ENCODE assay signal across 8 cellular contexts in the genomic region with DNA sequence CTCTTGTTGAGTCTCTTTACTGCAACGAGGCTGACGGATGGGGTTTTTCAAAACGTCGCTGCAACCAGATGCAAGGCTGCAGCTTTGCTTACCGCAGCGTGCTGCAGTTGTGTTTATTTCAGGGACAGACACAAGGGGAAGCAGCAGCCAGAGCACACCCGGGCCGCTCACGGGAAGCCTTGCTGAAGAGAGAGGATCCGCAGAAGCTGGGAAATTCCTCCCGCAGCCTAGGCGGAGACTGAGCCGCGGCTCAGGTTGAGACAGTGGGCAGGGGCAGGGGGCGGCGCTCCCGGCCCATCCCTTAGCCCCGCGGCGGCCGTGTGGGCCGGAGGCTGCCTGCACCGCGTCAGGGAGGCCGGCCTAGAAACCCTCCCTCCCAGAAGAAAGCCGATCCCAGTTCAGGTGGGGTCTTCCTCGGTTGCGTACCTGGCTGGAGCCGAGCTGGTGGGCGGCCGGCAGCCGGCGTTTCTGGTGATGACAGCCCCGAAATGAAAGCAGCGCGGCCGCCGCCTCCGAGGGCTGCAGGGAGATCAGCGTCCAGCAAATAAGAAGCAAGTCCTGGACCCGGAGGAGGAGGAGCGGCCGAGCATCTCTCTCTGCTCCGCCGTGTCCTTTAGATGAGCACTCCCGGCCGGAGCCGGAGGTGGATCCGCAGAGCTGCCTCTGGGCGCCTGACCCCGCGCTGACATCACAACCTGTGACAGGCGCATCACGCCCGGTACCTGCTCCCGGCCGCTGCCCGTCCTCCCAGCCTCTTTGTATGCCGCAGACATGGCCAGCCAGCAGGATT. TPM values are rescaled to one million over a fixed set of nuclear protein-coding genes. Genes with fewer than 3 reads are reported as not detected.
A peak's percentile ranks its signal among the peaks of the same experiment; 100 is the strongest.
DNase-seq lines count a peak whose midpoint lies in the region; ATAC-seq, FAIRE-seq and TF ChIP-seq lines count a peak whose summit lies in the region.

A gene (plus strand): TSS at position 750 of the 790 bp plus-strand sequence. CDS start 22 bp downstream, at position 772.

- H3K27me3 ChIP-seq in heart right ventricle: no peaks in the 10 kb centered on the region

- H3K9me3 ChIP-seq in heart right ventricle: no peaks in the 10 kb centered on the region

- FAIRE-seq in urothelium cell line (lab: Jason Lieb, UNC): no peak

- ATAC-seq in GM21723 (IDR thresholded peaks at IDR 0.05; ENCODE audit: unreplicated experiment) (peak; percentile 78), heart right ventricle (peak; percentile 81 to 89 (median 88))

- H3K4me3 ChIP-seq in heart right ventricle: peak within 1 kb of the TSS; percentile 47 to 76 (median 70)

- DNase-seq in EH (ENCODE audit: low read depth) (peak; percentile 83), KBM-7 (peak; percentile 84), SKM-1 treated with dmso at 0.1 percent for 144 hours (lab: John Stamatoyannopoulos, UW; ENCODE audit: unreplicated experiment) (peak; percentile 37), amniotic epithelial cell (ENCODE audit: low read depth) (peak; percentile 61), heart right ventricle (peak; percentile 70), posterior cingulate gyrus (peak; percentile 46 to 96 (median 72)), urothelium cell line (ENCODE audit: low spot score) (peak; percentile 64)

- in situ Hi-C loops in KBM-7 (cut with MboI; ENCODE audit: low pct_unique_long_range_greater_than_20kb, low sequenced_read_pairs): no loop called here

- no peaks in the 10 kb centered on the region for H3K36me3 ChIP-seq in heart right ventricle

- H3K27ac ChIP-seq in heart right ventricle: peak within 1 kb of the TSS in 9 of 10 donors; percentile 61 to 83 (median 76)

- peaks cover 0 to 34% (median 9%) of the 10 kb centered on the region in 9 donors for H3K4me1 ChIP-seq in heart right ventricle

- intact Hi-C loops in heart right ventricle (cut with DNase I) (loop anchor here in 2 of 10 donors (5.0 to 10.0 kb wide), 2 partner anchors 81 to 104 kb away; no protein-coding TSS in a partner anchor), posterior cingulate gyrus (cut with DNase I) (no loop called here)

- WGBS in heart right ventricle, 2 donors: 1% methylated on average over 59 of the region's 59 CpGs

- peak in 4 of 9 donors; percentile 20 to 37 (median 27) for TF ChIP-seq CTCF in heart right ventricle (IDR thresholded peaks at IDR 0.05)

RNA-seq across cellular contexts. Expression of the gene that starts here (rescaled TPM):
- 100 to 1,000 TPM; 111 to 268 (median 241) TPM for total RNA-seq in heart right ventricle
- 10 to 100 TPM; 24.9 to 31.3 TPM for polyA plus RNA-seq in heart right ventricle

Comparison
In these comparisons a context has a peak if more than half of its experiments do, and no peak if none do; other contexts are left out.
1. Peak in every context shown above with its lines: DNase-seq, ATAC-seq, H3K4me3 ChIP-seq and H3K27ac ChIP-seq.